ENCODE assay signal across 1 cellular context in the genomic region with DNA sequence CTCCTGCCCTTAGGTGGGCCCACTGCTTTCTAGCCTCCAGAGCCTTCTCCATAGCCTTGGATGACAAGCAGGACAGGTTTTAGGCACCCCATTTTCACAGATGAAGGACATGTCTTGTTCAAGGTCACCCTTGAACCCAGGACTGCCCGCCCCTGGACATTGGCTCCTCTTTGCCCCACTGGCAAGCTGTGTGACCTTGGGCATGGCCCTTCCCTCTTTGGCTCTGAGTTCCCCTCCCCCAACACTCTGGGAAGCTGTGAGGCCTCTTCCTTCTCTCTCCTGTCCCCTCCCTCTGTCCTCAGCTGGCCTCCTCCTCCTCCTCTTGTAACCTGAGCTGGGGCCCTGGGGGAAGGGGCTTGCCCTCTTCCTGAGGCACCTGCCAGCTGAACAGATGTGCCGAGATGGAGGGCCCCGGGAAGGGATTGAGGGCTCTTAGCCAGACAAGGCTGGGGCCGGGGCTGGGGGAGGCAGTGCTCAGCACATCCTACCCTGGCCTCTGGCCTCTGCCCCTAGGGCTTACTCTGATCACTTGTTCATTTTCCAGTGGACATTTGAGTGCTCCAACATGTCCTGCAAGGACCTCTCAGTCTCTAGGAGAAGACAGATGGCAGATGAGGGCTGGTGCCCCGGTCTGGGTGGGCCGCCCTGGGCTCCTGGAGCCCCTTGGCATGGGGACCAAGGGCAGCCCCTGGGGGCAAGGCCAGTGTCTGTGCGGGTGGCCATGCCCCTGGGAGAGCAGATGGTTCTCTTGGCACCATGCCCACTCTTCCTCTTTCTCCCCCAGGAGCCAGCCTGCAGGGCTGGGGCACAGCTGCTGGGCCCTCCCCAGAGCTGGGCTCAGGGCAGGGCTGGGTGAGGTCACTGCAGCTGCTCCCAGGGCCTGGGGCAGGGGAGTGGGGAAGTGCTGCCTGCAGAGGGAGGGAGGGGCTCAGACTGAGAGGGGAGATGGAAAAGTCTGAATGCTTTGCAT.
TF ChIP-seq lines count a peak whose summit lies in the region.

No MANE protein-coding gene starts in this region.

TF ChIP-seq in HEK293, 187 proteins besides CTCF, POLR2A, EP300 and RAD21 (continued from another document and continues in another):
- TF ChIP-seq, protein P1, sequence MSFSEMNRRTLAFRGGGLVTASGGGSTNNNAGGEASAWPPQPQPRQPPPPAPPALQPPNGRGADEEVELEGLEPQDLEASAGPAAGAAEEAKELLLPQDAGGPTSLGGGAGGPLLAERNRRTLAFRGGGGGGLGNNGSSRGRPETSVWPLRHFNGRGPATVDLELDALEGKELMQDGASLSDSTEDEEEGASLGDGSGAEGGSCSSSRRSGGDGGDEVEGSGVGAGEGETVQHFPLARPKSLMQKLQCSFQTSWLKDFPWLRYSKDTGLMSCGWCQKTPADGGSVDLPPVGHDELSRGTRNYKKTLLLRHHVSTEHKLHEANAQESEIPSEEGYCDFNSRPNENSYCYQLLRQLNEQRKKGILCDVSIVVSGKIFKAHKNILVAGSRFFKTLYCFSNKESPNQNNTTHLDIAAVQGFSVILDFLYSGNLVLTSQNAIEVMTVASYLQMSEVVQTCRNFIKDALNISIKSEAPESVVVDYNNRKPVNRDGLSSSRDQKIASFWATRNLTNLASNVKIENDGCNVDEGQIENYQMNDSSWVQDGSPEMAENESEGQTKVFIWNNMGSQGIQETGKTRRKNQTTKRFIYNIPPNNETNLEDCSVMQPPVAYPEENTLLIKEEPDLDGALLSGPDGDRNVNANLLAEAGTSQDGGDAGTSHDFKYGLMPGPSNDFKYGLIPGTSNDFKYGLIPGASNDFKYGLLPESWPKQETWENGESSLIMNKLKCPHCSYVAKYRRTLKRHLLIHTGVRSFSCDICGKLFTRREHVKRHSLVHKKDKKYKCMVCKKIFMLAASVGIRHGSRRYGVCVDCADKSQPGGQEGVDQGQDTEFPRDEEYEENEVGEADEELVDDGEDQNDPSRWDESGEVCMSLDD (tag by site-specific recombination; IDR thresholded peaks at IDR 0.05): peak; percentile 34; the same call in 1 of the 2 replicates
- TF ChIP-seq ZNF530 (tag by site-specific recombination; IDR thresholded peaks at IDR 0.05; ENCODE audit: low read depth) (no peak), ZNF16 (tag by site-specific recombination; IDR thresholded peaks at IDR 0.05; ENCODE audit: low read depth) (no peak), ZNF658 (tag by site-specific recombination; IDR thresholded peaks at IDR 0.05) (no peak), KLF8 (tag by site-specific recombination; IDR thresholded peaks at IDR 0.05) (no peak), ZNF747 (tag by site-specific recombination; IDR thresholded peaks at IDR 0.05) (no peak), KLF1 (tag by site-specific recombination; IDR thresholded peaks at IDR 0.05) (peak; percentile 93), FEZF1 (tag by site-specific recombination; IDR thresholded peaks at IDR 0.05) (no peak; the same call in 1 of the 2 replicates), ZNF202 (tag by site-specific recombination; IDR thresholded peaks at IDR 0.05; ENCODE audit: borderline replicate concordance) (no peak), ELK4 (IDR thresholded peaks at IDR 0.05; ENCODE audit: borderline replicate concordance, low read depth, low read length) (no peak), ZNF19 (tag by site-specific recombination; IDR thresholded peaks at IDR 0.05; ENCODE audit: low read depth) (no peak), ZNF140 (tag by site-specific recombination; IDR thresholded peaks at IDR 0.05) (no peak), MYNN (tag by site-specific recombination; IDR thresholded peaks at IDR 0.05; ENCODE audit: borderline replicate concordance) (no peak), ZNF398 (tag by site-specific recombination; IDR thresholded peaks at IDR 0.05) (peak; percentile 73), ZNF146 (tag by site-specific recombination; IDR thresholded peaks at IDR 0.05) (no peak), KLF17 (tag by site-specific recombination; IDR thresholded peaks at IDR 0.05) (peak; percentile 74), ZEB2 (tag by site-specific recombination; IDR thresholded peaks at IDR 0.05) (no peak), ZNF426 (tag by site-specific recombination; IDR thresholded peaks at IDR 0.05) (no peak), ZNF24 (tag by site-specific recombination; IDR thresholded peaks at IDR 0.05) (no peak), ZNF112 (tag by site-specific recombination; IDR thresholded peaks at IDR 0.05) (no peak), ZNF266 (tag by site-specific recombination; IDR thresholded peaks at IDR 0.05; ENCODE audit: low read depth) (no peak), PRDM2 (tag by site-specific recombination; IDR thresholded peaks at IDR 0.05; ENCODE audit: borderline replicate concordance) (no peak), ZNF311 (tag by site-specific recombination; IDR thresholded peaks at IDR 0.05; ENCODE audit: borderline replicate concordance) (no peak), IKZF3 (tag by site-specific recombination; IDR thresholded peaks at IDR 0.05) (peak; percentile 72), MZF1 (tag by site-specific recombination; IDR thresholded peaks at IDR 0.05; ENCODE audit: borderline replicate concordance) (no peak), ZNF600 (tag by site-specific recombination; IDR thresholded peaks at IDR 0.05) (no peak), ZNF621 (tag by site-specific recombination; IDR thresholded peaks at IDR 0.05) (no peak), ZNF837 (tag by site-specific recombination; IDR thresholded peaks at IDR 0.05) (no peak)
- TF ChIP-seq, protein P2, sequence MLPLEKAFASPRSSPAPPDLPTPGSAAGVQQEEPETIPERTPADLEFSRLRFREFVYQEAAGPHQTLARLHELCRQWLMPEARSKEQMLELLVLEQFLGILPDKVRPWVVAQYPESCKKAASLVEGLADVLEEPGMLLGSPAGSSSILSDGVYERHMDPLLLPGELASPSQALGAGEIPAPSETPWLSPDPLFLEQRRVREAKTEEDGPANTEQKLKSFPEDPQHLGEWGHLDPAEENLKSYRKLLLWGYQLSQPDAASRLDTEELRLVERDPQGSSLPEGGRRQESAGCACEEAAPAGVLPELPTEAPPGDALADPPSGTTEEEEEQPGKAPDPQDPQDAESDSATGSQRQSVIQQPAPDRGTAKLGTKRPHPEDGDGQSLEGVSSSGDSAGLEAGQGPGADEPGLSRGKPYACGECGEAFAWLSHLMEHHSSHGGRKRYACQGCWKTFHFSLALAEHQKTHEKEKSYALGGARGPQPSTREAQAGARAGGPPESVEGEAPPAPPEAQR (tag by site-specific recombination; IDR thresholded peaks at IDR 0.05): no peak
- TF ChIP-seq, protein P3, sequence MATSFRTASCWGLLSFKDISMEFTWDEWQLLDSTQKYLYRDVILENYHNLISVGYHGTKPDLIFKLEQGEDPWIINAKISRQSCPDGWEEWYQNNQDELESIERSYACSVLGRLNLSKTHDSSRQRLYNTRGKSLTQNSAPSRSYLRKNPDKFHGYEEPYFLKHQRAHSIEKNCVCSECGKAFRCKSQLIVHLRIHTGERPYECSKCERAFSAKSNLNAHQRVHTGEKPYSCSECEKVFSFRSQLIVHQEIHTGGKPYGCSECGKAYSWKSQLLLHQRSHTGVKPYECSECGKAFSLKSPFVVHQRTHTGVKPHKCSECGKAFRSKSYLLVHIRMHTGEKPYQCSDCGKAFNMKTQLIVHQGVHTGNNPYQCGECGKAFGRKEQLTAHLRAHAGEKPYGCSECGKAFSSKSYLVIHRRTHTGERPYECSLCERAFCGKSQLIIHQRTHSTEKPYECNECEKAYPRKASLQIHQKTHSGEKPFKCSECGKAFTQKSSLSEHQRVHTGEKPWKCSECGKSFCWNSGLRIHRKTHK (tag by site-specific recombination; IDR thresholded peaks at IDR 0.05): no peak
- TF ChIP-seq, protein P4, sequence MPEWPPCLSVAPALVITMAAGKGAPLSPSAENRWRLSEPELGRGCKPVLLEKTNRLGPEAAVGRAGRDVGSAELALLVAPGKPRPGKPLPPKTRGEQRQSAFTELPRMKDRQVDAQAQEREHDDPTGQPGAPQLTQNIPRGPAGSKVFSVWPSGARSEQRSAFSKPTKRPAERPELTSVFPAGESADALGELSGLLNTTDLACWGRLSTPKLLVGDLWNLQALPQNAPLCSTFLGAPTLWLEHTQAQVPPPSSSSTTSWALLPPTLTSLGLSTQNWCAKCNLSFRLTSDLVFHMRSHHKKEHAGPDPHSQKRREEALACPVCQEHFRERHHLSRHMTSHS (tag by site-specific recombination; IDR thresholded peaks at IDR 0.05): no peak
- TF ChIP-seq, protein P5, sequence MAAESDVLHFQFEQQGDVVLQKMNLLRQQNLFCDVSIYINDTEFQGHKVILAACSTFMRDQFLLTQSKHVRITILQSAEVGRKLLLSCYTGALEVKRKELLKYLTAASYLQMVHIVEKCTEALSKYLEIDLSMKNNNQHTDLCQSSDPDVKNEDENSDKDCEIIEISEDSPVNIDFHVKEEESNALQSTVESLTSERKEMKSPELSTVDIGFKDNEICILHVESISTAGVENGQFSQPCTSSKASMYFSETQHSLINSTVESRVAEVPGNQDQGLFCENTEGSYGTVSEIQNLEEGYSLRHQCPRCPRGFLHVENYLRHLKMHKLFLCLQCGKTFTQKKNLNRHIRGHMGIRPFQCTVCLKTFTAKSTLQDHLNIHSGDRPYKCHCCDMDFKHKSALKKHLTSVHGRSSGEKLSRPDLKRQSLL (tag by site-specific recombination; IDR thresholded peaks at IDR 0.05): no peak
- TF ChIP-seq, protein P6, sequence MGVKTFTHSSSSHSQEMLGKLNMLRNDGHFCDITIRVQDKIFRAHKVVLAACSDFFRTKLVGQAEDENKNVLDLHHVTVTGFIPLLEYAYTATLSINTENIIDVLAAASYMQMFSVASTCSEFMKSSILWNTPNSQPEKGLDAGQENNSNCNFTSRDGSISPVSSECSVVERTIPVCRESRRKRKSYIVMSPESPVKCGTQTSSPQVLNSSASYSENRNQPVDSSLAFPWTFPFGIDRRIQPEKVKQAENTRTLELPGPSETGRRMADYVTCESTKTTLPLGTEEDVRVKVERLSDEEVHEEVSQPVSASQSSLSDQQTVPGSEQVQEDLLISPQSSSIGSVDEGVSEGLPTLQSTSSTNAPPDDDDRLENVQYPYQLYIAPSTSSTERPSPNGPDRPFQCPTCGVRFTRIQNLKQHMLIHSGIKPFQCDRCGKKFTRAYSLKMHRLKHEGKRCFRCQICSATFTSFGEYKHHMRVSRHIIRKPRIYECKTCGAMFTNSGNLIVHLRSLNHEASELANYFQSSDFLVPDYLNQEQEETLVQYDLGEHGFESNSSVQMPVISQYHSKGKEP (tag by site-specific recombination; IDR thresholded peaks at IDR 0.05): no peak
